In the genomic region with DNA sequence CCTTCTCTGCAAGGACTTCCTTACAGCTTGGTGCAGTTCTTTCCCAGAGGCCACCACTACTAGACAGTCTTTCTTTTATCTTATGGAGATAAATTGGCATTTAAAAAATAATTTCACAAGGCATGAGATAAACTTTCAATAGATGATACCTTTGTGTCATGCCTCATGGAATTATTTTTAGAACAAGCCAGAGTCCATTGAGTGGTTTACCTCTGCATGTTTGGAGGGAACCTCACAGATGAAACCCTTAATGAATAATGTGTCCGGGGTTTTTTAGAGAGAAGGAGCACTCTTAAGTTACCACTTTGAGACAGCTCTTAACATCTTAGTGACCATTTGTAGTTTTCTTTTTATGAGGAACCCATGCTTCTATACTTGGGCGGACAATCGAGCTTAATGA, we compare ENCODE assay signal across 37 cellular contexts. TPM values are rescaled to one million over a fixed set of nuclear protein-coding genes. Genes with fewer than 3 reads are reported as not detected.
"Had no signal": no experiment of that assay in that cellular context is flagged by ENCODE, and none has a peak within 500 bp of the region (broad histone marks: within the 10 kb centered on the region; RNA-seq: fewer than 3 reads in every experiment).

No MANE protein-coding gene starts in this region.

- ATAC-seq: activated T-cell treated with anti-CD3 and anti-CD28 coated beads, Interleukin-2, amount 50 U/mL, for 72 hours; esophagus mucosa; heart right ventricle; left lobe of liver; right lobe of liver had no signal

- H3K27ac ChIP-seq: brain microvascular endothelial cell, heart right ventricle, neutrophil, right lobe of liver, skin epidermis, thoracic aorta, uterus, WERI-Rb-1 had no signal

- H3K9me3 Mint-ChIP-seq: activated CD4-positive, alpha-beta memory T cell treated with anti-CD3 and anti-CD28 coated beads for 36 hours; activated CD4-positive, alpha-beta T cell treated with anti-CD3 and anti-CD28 coated beads, Interleukin-2, amount 10 ng/mL, durations not matched to agents 24 days and 14 days; activated naive CD8-positive, alpha-beta T cell treated with anti-CD3 and anti-CD28 coated beads, Interleukin-2, amount 10 ng/mL, durations not matched to agents 7 days and 5 days; activated T-cell treated with anti-CD3 and anti-CD28 coated beads, Interleukin-2, amount 50 U/mL, for 72 hours; nephron; stimulated activated naive CD8-positive, alpha-beta T cell treated with anti-CD3 and anti-CD28 coated beads, Interleukin-15, Interleukin-2, amounts not matched to agents 100 ng/mL and 50 ng/mL, for 24 hours; type B pancreatic cell had no signal

- DNase-seq: activated CD4-positive, alpha-beta memory T cell treated with anti-CD3 and anti-CD28 coated beads for 36 hours; activated CD4-positive, alpha-beta T cell treated with anti-CD3 and anti-CD28 coated beads, Interleukin-2, amount 10 ng/mL, durations not matched to agents 24 days and 14 days; activated CD4-positive, CD25-positive, alpha-beta regulatory T cell treated with anti-CD3 and anti-CD28 coated beads, Interleukin-2, amount 50 U/mL, for 72 hours; activated effector memory CD4-positive, alpha-beta T cell treated with Interleukin-2 at 50 U/mL for 16 hours; activated naive CD4-positive, alpha-beta T cell treated with Interleukin-2 at 50 U/mL for 16 hours; activated naive CD8-positive, alpha-beta T cell treated with anti-CD3 and anti-CD28 coated beads, Interleukin-2, amount 10 ng/mL, durations not matched to agents 7 days and 5 days; activated T-cell treated with anti-CD3 and anti-CD28 coated beads, Interleukin-2, amount 50 U/mL, for 72 hours; amniotic stem cell; brain microvascular endothelial cell; caudate nucleus; foreskin fibroblast; heart right ventricle; kidney glomerular epithelial cell; mesendoderm; right lobe of liver; stimulated activated CD4-positive, alpha-beta T cell treated with anti-CD3 and anti-CD28 coated beads, Interleukin-12 subunit alpha, Interleukin-12 subunit beta, amount 100 ng/mL, for 4 hours; stimulated activated CD4-positive, alpha-beta T cell treated with anti-CD3 and anti-CD28 coated beads, Interleukin-4, amount 100 ng/mL, for 1 hour; T1000; uterus; WERI-Rb-1 had no signal

- H3K4me3 Mint-ChIP-seq: activated CD4-positive, alpha-beta memory T cell treated with anti-CD3 and anti-CD28 coated beads for 36 hours; activated CD4-positive, alpha-beta T cell treated with anti-CD3 and anti-CD28 coated beads, Interleukin-2, amount 10 ng/mL, durations not matched to agents 24 days and 14 days; activated naive CD8-positive, alpha-beta T cell treated with anti-CD3 and anti-CD28 coated beads, Interleukin-2, amount 10 ng/mL, durations not matched to agents 7 days and 5 days; activated T-cell treated with anti-CD3 and anti-CD28 coated beads, Interleukin-2, amount 50 U/mL, for 72 hours; nephron; stimulated activated naive CD8-positive, alpha-beta T cell treated with anti-CD3 and anti-CD28 coated beads, Interleukin-15, Interleukin-2, amounts not matched to agents 100 ng/mL and 50 ng/mL, for 24 hours; type B pancreatic cell had no signal

- H3K4me3 ChIP-seq: heart right ventricle, lung, right lobe of liver, skin epidermis, thoracic aorta, uterus had no signal

- H3K36me3 ChIP-seq: uterus had no signal

- H3K27me3 Mint-ChIP-seq: activated CD4-positive, alpha-beta memory T cell treated with anti-CD3 and anti-CD28 coated beads for 36 hours; activated CD4-positive, alpha-beta T cell treated with anti-CD3 and anti-CD28 coated beads, Interleukin-2, amount 10 ng/mL, durations not matched to agents 24 days and 14 days; activated naive CD8-positive, alpha-beta T cell treated with anti-CD3 and anti-CD28 coated beads, Interleukin-2, amount 10 ng/mL, durations not matched to agents 7 days and 5 days; stimulated activated naive CD8-positive, alpha-beta T cell treated with anti-CD3 and anti-CD28 coated beads, Interleukin-15, Interleukin-2, amounts not matched to agents 100 ng/mL and 50 ng/mL, for 24 hours; type B pancreatic cell had no signal

- H3K9me3 ChIP-seq: heart right ventricle, neutrophil, right lobe of liver, thoracic aorta, uterus had no signal

- H3K4me1 ChIP-seq: uterus had no signal

- H3K27me3 ChIP-seq: brain microvascular endothelial cell, heart right ventricle, neutrophil, right lobe of liver, uterus had no signal

- H3K27ac Mint-ChIP-seq: activated CD4-positive, alpha-beta memory T cell treated with anti-CD3 and anti-CD28 coated beads for 36 hours; activated CD4-positive, alpha-beta T cell treated with anti-CD3 and anti-CD28 coated beads, Interleukin-2, amount 10 ng/mL, durations not matched to agents 24 days and 14 days; activated naive CD8-positive, alpha-beta T cell treated with anti-CD3 and anti-CD28 coated beads, Interleukin-2, amount 10 ng/mL, durations not matched to agents 7 days and 5 days; activated T-cell treated with anti-CD3 and anti-CD28 coated beads, Interleukin-2, amount 50 U/mL, for 72 hours; stimulated activated naive CD8-positive, alpha-beta T cell treated with anti-CD3 and anti-CD28 coated beads, Interleukin-15, Interleukin-2, amounts not matched to agents 100 ng/mL and 50 ng/mL, for 24 hours; type B pancreatic cell had no signal

RNA-seq across cellular contexts. Expression of gene NODAL, which starts 17.2 kb away (rescaled TPM):
- total RNA-seq: activated CD4-positive, alpha-beta memory T cell treated with anti-CD3 and anti-CD28 coated beads for 36 hours; activated CD4-positive, alpha-beta T cell treated with anti-CD3 and anti-CD28 coated beads, Interleukin-2, amount 10 ng/mL, durations not matched to agents 24 days and 14 days; activated naive CD8-positive, alpha-beta T cell treated with anti-CD3 and anti-CD28 coated beads, Interleukin-2, amount 10 ng/mL, durations not matched to agents 7 days and 5 days; activated T-cell treated with anti-CD3 and anti-CD28 coated beads, Interleukin-2, amount 50 U/mL, for 72 hours; astrocyte; chondrocyte; left lobe of liver; lung; mononuclear cell; osteocyte; posterior vena cava; renal cortical epithelial cell; right lobe of liver; subcutaneous adipose tissue; T-helper 1 cell treated with Interleukin-12 subunit alpha and Interleukin-12 subunit beta and Interleukin-4 antibody, amounts not matched to agents 30 ng/mL and 1 ng/mL, for 36 hours; uterus had no signal
- polyA plus RNA-seq: lung had no signal
